Comparison of ENCODE assay signal across 6 cellular contexts in the genomic region with DNA sequence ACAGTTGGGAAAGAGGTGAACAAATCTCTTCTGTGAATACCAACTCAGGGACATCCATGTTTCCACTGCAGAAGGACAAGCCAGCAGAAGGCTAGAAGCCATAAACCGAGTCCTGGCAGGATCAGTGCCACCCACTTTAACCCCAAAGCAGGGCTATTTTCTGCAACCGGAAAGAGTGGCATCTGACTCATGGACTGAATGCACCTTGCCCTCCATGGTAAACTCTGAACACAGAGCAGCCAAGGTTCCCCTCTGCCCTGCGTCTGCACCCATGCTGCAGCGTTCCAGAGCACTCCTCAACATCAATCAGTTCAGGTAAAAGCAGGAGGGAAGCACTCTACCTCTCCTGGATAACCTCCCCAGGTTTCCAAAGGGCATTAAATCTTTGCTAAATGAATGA.
A peak's percentile ranks its signal among the peaks of the same experiment; 100 is the strongest.
DNase-seq lines count a peak whose midpoint lies in the region; ATAC-seq and TF ChIP-seq lines count a peak whose summit lies in the region.

No MANE protein-coding gene starts in this region.

- peak overlapping the region; percentile 88 for H2AFZ ChIP-seq in MM.1S (ENCODE audit: low read length)

- H3K4me1 Mint-ChIP-seq in activated naive CD8-positive, alpha-beta T cell treated with anti-CD3 and anti-CD28 coated beads, Interleukin-2, amount 50 U/mL, for 24 hours, result peaks cover 35% of the 10 kb centered on the region

- peak overlapping the region; percentile 95 for H3K4me3 Mint-ChIP-seq in activated naive CD8-positive, alpha-beta T cell treated with anti-CD3 and anti-CD28 coated beads, Interleukin-2, amount 50 U/mL, for 24 hours

- peaks cover 43% of the 10 kb centered on the region for H3K79me2 ChIP-seq in MM.1S (ENCODE audit: low read length)

- H3K9ac ChIP-seq in MM.1S (ENCODE audit: low read length) (peak overlapping the region; percentile 90), muscle layer of colon (ENCODE audit: low read length) (peak overlapping the region; percentile 83)

- ATAC-seq in activated naive CD8-positive, alpha-beta T cell treated with anti-CD3 and anti-CD28 coated beads, Interleukin-2, amount 50 U/mL, for 24 hours, result peak; percentile 38
- no peak for ATAC-seq in HG02938 (IDR thresholded peaks at IDR 0.05; ENCODE audit: unreplicated experiment)

- H3K27ac ChIP-seq in MM.1S (ENCODE audit: low read length) (peak overlapping the region; percentile 81), muscle layer of colon (ENCODE audit: low read depth, low read length) (peak overlapping the region; percentile 94)

- H3K9me3 Mint-ChIP-seq in activated naive CD8-positive, alpha-beta T cell treated with anti-CD3 and anti-CD28 coated beads, Interleukin-2, amount 50 U/mL, for 24 hours, result no peaks in the 10 kb centered on the region

- H3K9me3 ChIP-seq in MM.1S (replicated peaks; ENCODE audit: insufficient read depth, low read length), result no peaks in the 10 kb centered on the region
- H3K9me3 ChIP-seq in muscle layer of colon (ENCODE audit: low read length), result no peaks in the 10 kb centered on the region

- DNase-seq in MM.1S, result peak; percentile 35
- DNase-seq in activated naive CD8-positive, alpha-beta T cell treated with anti-CD3 and anti-CD28 coated beads, Interleukin-2, amount 50 U/mL, for 24 hours, result peak; percentile 28
- DNase-seq in DMS79 (lab: John Stamatoyannopoulos, UW), result no peak
- no peak for DNase-seq in AG08395 (ENCODE audit: low spot score)

- peak overlapping the region; percentile 84 for H3K4me3 ChIP-seq in MM.1S (ENCODE audit: low read length)
- H3K4me3 ChIP-seq in muscle layer of colon (ENCODE audit: low read depth in 1 of 2, low read length in 2 of 2), result peak overlapping the region; percentile 67 to 85

- H3K27me3 Mint-ChIP-seq in activated naive CD8-positive, alpha-beta T cell treated with anti-CD3 and anti-CD28 coated beads, Interleukin-2, amount 50 U/mL, for 24 hours, result no peaks in the 10 kb centered on the region

- H3K36me3 ChIP-seq in MM.1S (replicated peaks; ENCODE audit: insufficient read depth, low read length), result no peaks in the 10 kb centered on the region
- H3K36me3 ChIP-seq in muscle layer of colon (ENCODE audit: insufficient read depth, low read length), result peaks cover 9% of the 10 kb centered on the region

- TF ChIP-seq CTCF in MM.1S (IDR thresholded peaks at IDR 0.05; ENCODE audit: low read length), result no peak

- no peaks in the 10 kb centered on the region for H3K9me2 ChIP-seq in MM.1S (replicated peaks; ENCODE audit: insufficient read depth, low read length)

- H3F3A ChIP-seq in MM.1S (ENCODE audit: insufficient read depth, low read length), result peaks cover 14% of the 10 kb centered on the region; the same call in 1 of the 2 replicates

- H3K27ac Mint-ChIP-seq in activated naive CD8-positive, alpha-beta T cell treated with anti-CD3 and anti-CD28 coated beads, Interleukin-2, amount 50 U/mL, for 24 hours, result peak overlapping the region; percentile 98

- H3K4me2 ChIP-seq in MM.1S (ENCODE audit: low read depth, low read length), result peak overlapping the region; percentile 88

- H3K27me3 ChIP-seq in MM.1S (replicated peaks; ENCODE audit: insufficient read depth, low read length) (no peaks in the 10 kb centered on the region), muscle layer of colon (ENCODE audit: control insufficient read depth in 1 of 2, insufficient read depth in 2 of 2, low read length in 2 of 2) (no peaks in the 10 kb centered on the region)

- H4K20me1 ChIP-seq in MM.1S (ENCODE audit: insufficient read depth, low read length), result peaks cover 6% of the 10 kb centered on the region; the same call in 1 of the 2 replicates

- H3K4me1 ChIP-seq in MM.1S (ENCODE audit: low read length) (peaks cover 19% of the 10 kb centered on the region), muscle layer of colon (ENCODE audit: insufficient read depth, low read length) (peaks cover 32% of the 10 kb centered on the region)

- peaks cover 24% of the 10 kb centered on the region for H3K36me3 Mint-ChIP-seq in activated naive CD8-positive, alpha-beta T cell treated with anti-CD3 and anti-CD28 coated beads, Interleukin-2, amount 50 U/mL, for 24 hours (ENCODE audit: low read depth)

Comparison
In these comparisons a context has a peak if more than half of its experiments do, and no peak if none do; other contexts are left out.
1. DNase-seq: peak in MM.1S (single experiment) and activated naive CD8-positive, alpha-beta T cell treated with anti-CD3 and anti-CD28 coated beads, Interleukin-2, amount 50 U/mL, for 24 hours (single experiment); none in DMS79 (single experiment) and AG08395 (single experiment).